Comparison of ENCODE assay signal across 1 cellular context in genomic region chr1:93716163-93716562, GRCh38.
TF ChIP-seq lines count a peak whose summit lies in the region.

No MANE protein-coding gene starts in this region.

TF ChIP-seq in GM12878, 131 proteins besides CTCF, POLR2A, EP300 and RAD21:
- no peak for TF ChIP-seq IRF4 (IDR thresholded peaks at IDR 0.05; ENCODE audit: low read depth, low read length)
- TF ChIP-seq PRDM15 (CRISPR knock-in tag; IDR thresholded peaks at IDR 0.05), result no peak
- no peak for TF ChIP-seq EZH2 (IDR thresholded peaks at IDR 0.05; ENCODE audit: borderline replicate concordance, control insufficient read depth, low read depth, low read length)
- no peak for TF ChIP-seq STAT3 (IDR thresholded peaks at IDR 0.05; ENCODE audit: low read depth, low read length)
- TF ChIP-seq RUNX3 (IDR thresholded peaks at IDR 0.05; ENCODE audit: low read length), result no peak
- no peak for TF ChIP-seq ZNF592 (IDR thresholded peaks at IDR 0.05)
- no peak for TF ChIP-seq SMC3 (IDR thresholded peaks at IDR 0.05; ENCODE audit: borderline replicate concordance, low read length)
- TF ChIP-seq ZNF24 (IDR thresholded peaks at IDR 0.05), result no peak
- TF ChIP-seq ETV6 (conservative IDR thresholded peaks at IDR 0.05 in 1 of 2, IDR thresholded peaks at IDR 0.05 in 1 of 2; ENCODE audit: borderline replicate concordance in 1 of 2, low read depth in 1 of 2), result no peak
- TF ChIP-seq MTA2 (IDR thresholded peaks at IDR 0.05; ENCODE audit: low read depth), result no peak
- no peak for TF ChIP-seq NBN (IDR thresholded peaks at IDR 0.05)
